14 cellular contexts compared by ENCODE assay signal in genomic region chr6:99490608-99491007, GRCh38.
"Had no signal": no experiment of that assay in that cellular context is flagged by ENCODE, and none has a peak within 500 bp of the region (broad histone marks: within the 10 kb centered on the region; RNA-seq: fewer than 3 reads in every experiment).

No MANE protein-coding gene starts in this region.

- H3K9ac ChIP-seq: SK-N-SH had no signal

- ATAC-seq: activated T-cell treated with anti-CD3 and anti-CD28 coated beads, Interleukin-2, amount 50 U/mL, for 4 hours; psoas muscle had no signal

- H3K4me3 ChIP-seq: coronary artery, psoas muscle, sigmoid colon had no signal

- H3K4me1 ChIP-seq: psoas muscle had no signal

- H3K27me3 Mint-ChIP-seq: activated CD4-positive, alpha-beta memory T cell treated with anti-CD3 and anti-CD28 coated beads for 36 hours; stimulated activated naive CD8-positive, alpha-beta T cell treated with anti-CD3 and anti-CD28 coated beads, Interleukin-15, Interleukin-2, amounts not matched to agents 100 ng/mL and 50 ng/mL, for 24 hours had no signal

- H3K9me3 ChIP-seq: psoas muscle, sigmoid colon, SK-N-SH had no signal

- H3K27ac ChIP-seq: coronary artery, epithelial cell of prostate, psoas muscle, sigmoid colon had no signal

- H3K9me3 Mint-ChIP-seq: activated CD4-positive, alpha-beta memory T cell treated with anti-CD3 and anti-CD28 coated beads for 36 hours; activated T-cell treated with anti-CD3 and anti-CD28 coated beads, Interleukin-2, amount 50 U/mL, for 4 hours; nephron progenitor cell; stimulated activated naive CD8-positive, alpha-beta T cell treated with anti-CD3 and anti-CD28 coated beads, Interleukin-15, Interleukin-2, amounts not matched to agents 100 ng/mL and 50 ng/mL, for 24 hours had no signal

- H3K27ac Mint-ChIP-seq: activated CD4-positive, alpha-beta memory T cell treated with anti-CD3 and anti-CD28 coated beads for 36 hours; nephron progenitor cell; stimulated activated naive CD8-positive, alpha-beta T cell treated with anti-CD3 and anti-CD28 coated beads, Interleukin-15, Interleukin-2, amounts not matched to agents 100 ng/mL and 50 ng/mL, for 24 hours had no signal

- H3K4me3 Mint-ChIP-seq: activated CD4-positive, alpha-beta memory T cell treated with anti-CD3 and anti-CD28 coated beads for 36 hours; activated T-cell treated with anti-CD3 and anti-CD28 coated beads, Interleukin-2, amount 50 U/mL, for 4 hours; nephron progenitor cell; stimulated activated naive CD8-positive, alpha-beta T cell treated with anti-CD3 and anti-CD28 coated beads, Interleukin-15, Interleukin-2, amounts not matched to agents 100 ng/mL and 50 ng/mL, for 24 hours had no signal

- H3K27me3 ChIP-seq: sigmoid colon had no signal

- DNase-seq: activated CD4-positive, alpha-beta memory T cell treated with anti-CD3 and anti-CD28 coated beads for 36 hours; activated CD4-positive, CD25-positive, alpha-beta regulatory T cell treated with anti-CD3 and anti-CD28 coated beads, Interleukin-2, amount 50 U/mL, for 72 hours; activated T-cell treated with anti-CD3 and anti-CD28 coated beads, Interleukin-2, amount 50 U/mL, for 4 hours; effector CD8-positive, alpha-beta T cell; hypothalamus; nephron progenitor cell; psoas muscle; sigmoid colon; SK-N-SH; stimulated activated CD4-positive, alpha-beta T cell treated with anti-CD3 and anti-CD28 coated beads, Interleukin-12 subunit alpha, Interleukin-12 subunit beta, amount 100 ng/mL, for 4 hours; stimulated activated CD4-positive, alpha-beta T cell treated with anti-CD3 and anti-CD28 coated beads, Interleukin-2, amount 100 ng/mL, for 48 hours had no signal
